In genomic region chr5:90528704-90529233, GRCh38 we compare ENCODE assay signal across 8 cellular contexts. TPM values are rescaled to one million over a fixed set of nuclear protein-coding genes. Genes with fewer than 3 reads are reported as not detected.
A peak's percentile ranks its signal among the peaks of the same experiment; 100 is the strongest.
DNase-seq lines count a peak whose midpoint lies in the region; ATAC-seq and TF ChIP-seq lines count a peak whose summit lies in the region.

No MANE protein-coding gene starts in this region.

- no peak overlapping the region for H2BK5ac ChIP-seq in mesendoderm (ENCODE audit: low read length)

- no CpG with 5 or more reads among the region's 17 CpGs for whole genome bisulfite sequencing in mesendoderm (ENCODE audit: extremely low coverage, insufficient coverage, low lambda C conversion rate)
- WGBS in upper lobe of left lung, 2 donors: 1 to 3% methylated on average over 16 to 17 of the region's 17 CpGs

- no peak overlapping the region for H2AK5ac ChIP-seq in mesendoderm (ENCODE audit: low read length)

- DNase-seq in NCI-H2227 (lab: John Stamatoyannopoulos, UW; ENCODE audit: unreplicated experiment) (peak; percentile 30), NCI-H2227 treated with DMSO at 0.1 percent for 48 hours (lab: John Stamatoyannopoulos, UW) (no peak), SJSA1 (ENCODE audit: low read depth in 1 of 2, low spot score in 2 of 2) (peak in 1 of 2 experiments; percentile 35), coronary artery (ENCODE audit: low spot score) (no peak), mesendoderm (peak; percentile 51), upper lobe of left lung (no peak), NCI-H1048 (lab: John Stamatoyannopoulos, UW) (no peak)

- H3K9me3 ChIP-seq in SJSA1 (replicated peaks) (no peaks in the 10 kb centered on the region), upper lobe of left lung (no peaks in the 10 kb centered on the region)

- H3K4ac ChIP-seq in mesendoderm (ENCODE audit: low read depth, low read length): peak overlapping the region; percentile 73

- TF ChIP-seq EP300 in upper lobe of left lung (IDR thresholded peaks at IDR 0.05): no peak

- no peak for TF ChIP-seq POLR2A in upper lobe of left lung (IDR thresholded peaks at IDR 0.05)

- no peak overlapping the region for H4K8ac ChIP-seq in mesendoderm (ENCODE audit: low read depth, low read length)

- H3K27me3 ChIP-seq in SJSA1 (replicated peaks) (no peaks in the 10 kb centered on the region), mesendoderm (ENCODE audit: insufficient read depth, low read length, poor library complexity) (no peaks in the 10 kb centered on the region), upper lobe of left lung (no peaks in the 10 kb centered on the region)

- H2BK120ac ChIP-seq in mesendoderm (ENCODE audit: low read depth, low read length): no peak overlapping the region

- H4K5ac ChIP-seq in mesendoderm (ENCODE audit: low read length): no peak overlapping the region

- H3K79me1 ChIP-seq in mesendoderm (ENCODE audit: low read length): no peaks in the 10 kb centered on the region

- ATAC-seq in HG02642 (IDR thresholded peaks at IDR 0.05; ENCODE audit: poor library complexity, unreplicated experiment) (peak; percentile 1), upper lobe of left lung (ENCODE audit: low FRiP score in 2 of 2) (peak in 1 of 2 donors; percentile 12)

- H3K4me1 ChIP-seq in SJSA1 (replicated peaks): peaks cover 25% of the 10 kb centered on the region
- no peaks in the 10 kb centered on the region for H3K4me1 ChIP-seq in mesendoderm (ENCODE audit: control insufficient read depth, low read depth, low read length)
- peaks cover 15 to 31% (median 22%) of the 10 kb centered on the region in 4 donors for H3K4me1 ChIP-seq in upper lobe of left lung

- peak overlapping the region; percentile 95 for H3K56ac ChIP-seq in mesendoderm (ENCODE audit: low read length)

- TF ChIP-seq CTCF in coronary artery (IDR thresholded peaks at IDR 0.05): no peak
- TF ChIP-seq CTCF in upper lobe of left lung (IDR thresholded peaks at IDR 0.05): no peak

- peaks cover 7% of the 10 kb centered on the region for H3K79me2 ChIP-seq in mesendoderm (ENCODE audit: control insufficient read depth, insufficient read depth, low read length)

- peak overlapping the region; percentile 83 for H3K4me3 ChIP-seq in SJSA1
- peak overlapping the region; percentile 97 for H3K4me3 ChIP-seq in coronary artery
- peak overlapping the region; percentile 41 for H3K4me3 ChIP-seq in mesendoderm (ENCODE audit: low read length)
- H3K4me3 ChIP-seq in upper lobe of left lung: peak overlapping the region; percentile 78 to 92 (median 87)

- no peak overlapping the region for H3K18ac ChIP-seq in mesendoderm (ENCODE audit: low read length)

- no peak overlapping the region for H3K23ac ChIP-seq in mesendoderm (ENCODE audit: low read length)

- H3K4me2 ChIP-seq in mesendoderm (ENCODE audit: low read length): peak overlapping the region; percentile 45

- H2BK15ac ChIP-seq in mesendoderm (replicated peaks; ENCODE audit: low read depth): no peak overlapping the region

- peaks cover 31% of the 10 kb centered on the region for H3K36me3 ChIP-seq in SJSA1
- H3K36me3 ChIP-seq in mesendoderm (ENCODE audit: control insufficient read depth, insufficient read depth, low read length): no peaks in the 10 kb centered on the region
- peaks cover 0 to 20% (median 4%) of the 10 kb centered on the region in 4 donors for H3K36me3 ChIP-seq in upper lobe of left lung

- H3K27ac ChIP-seq in SJSA1: peak overlapping the region; percentile 84
- peak overlapping the region; percentile 96 to 98 for H3K27ac ChIP-seq in coronary artery
- no peak overlapping the region for H3K27ac ChIP-seq in mesendoderm (ENCODE audit: low read depth, low read length)
- H3K27ac ChIP-seq in upper lobe of left lung: peak overlapping the region; percentile 89 to 98 (median 96)

- H3K9ac ChIP-seq in mesendoderm (ENCODE audit: low read length): peak overlapping the region; percentile 89

RNA-seq across cellular contexts. Expression of gene LYSMD3, which starts 0.6 kb away (rescaled TPM):
- 12.2 and 20.0 TPM in 2 replicates for total RNA-seq in SJSA1 (2014; rRNA removed; shearing (Covaris generic))
- 9.7 TPM for polyA plus RNA-seq in mesendoderm (2013, experiment 1 of 2)
- 9.6 TPM for polyA plus RNA-seq in mesendoderm (2013, experiment 2 of 2)
- 10 to 100 TPM in 4 of 6 donors, 1 to 10 TPM in 2; 4.2 to 37.5 (median 18.9) TPM for total RNA-seq in upper lobe of left lung

RNA-seq across cellular contexts. Expression of gene ADGRV1, which starts 29.8 kb away (rescaled TPM):
- total RNA-seq in SJSA1 (2014; rRNA removed; shearing (Covaris generic)): 0.13 TPM in 1 of 2 replicates, not detected in the other
- polyA plus RNA-seq in mesendoderm (2013, experiment 1 of 2): 10.4 TPM
- polyA plus RNA-seq in mesendoderm (2013, experiment 2 of 2): 9.9 TPM
- 100 to 1,000 TPM in 2 of 6 donors, 10 to 100 TPM in 4; 22.3 to 129 (median 60.4) TPM for total RNA-seq in upper lobe of left lung

RNA-seq across cellular contexts. Expression of gene POLR3G, which starts 54.1 kb away (rescaled TPM):
- 2.5 and 5.0 TPM in 2 replicates for total RNA-seq in SJSA1 (2014; rRNA removed; shearing (Covaris generic))
- 113 TPM for polyA plus RNA-seq in mesendoderm (2013, experiment 1 of 2)
- polyA plus RNA-seq in mesendoderm (2013, experiment 2 of 2): 122 TPM
- 1 to 10 TPM in 4 of 6 donors, under 1 TPM in 1, not detected in 1; 0.33 to 2.5 (median 1.9) TPM for total RNA-seq in upper lobe of left lung

RNA-seq across cellular contexts. Expression of gene MBLAC2, which starts 54.2 kb away (rescaled TPM):
- 3.1 and 3.3 TPM in 2 replicates for total RNA-seq in SJSA1 (2014; rRNA removed; shearing (Covaris generic))
- polyA plus RNA-seq in mesendoderm (2013, experiment 1 of 2): 3.5 TPM
- polyA plus RNA-seq in mesendoderm (2013, experiment 2 of 2): 3.6 TPM
- 1 to 10 TPM; 1.8 to 6.6 (median 5.0) TPM for total RNA-seq in upper lobe of left lung

Comparison
In these comparisons a context has a peak if more than half of its experiments do, and no peak if none do; other contexts are left out.
1. DNase-seq: peak in NCI-H2227 (single experiment) and mesendoderm (single experiment); none in NCI-H2227 treated with DMSO at 0.1 percent for 48 hours (single experiment), coronary artery (single experiment), upper lobe of left lung (0 of 2) and NCI-H1048 (single experiment).
2. H3K4me3 ChIP-seq: peak in every context shown above with its lines; median percentile 97 in coronary artery; 87 in upper lobe of left lung; 83 in SJSA1; 41 in mesendoderm.
3. RNA of gene ADGRV1, which starts 29.8 kb away (total RNA-seq): 22.3 to 129 TPM in upper lobe of left lung; 0.13 TPM in SJSA1; every median in the first group is over 10 times any median in the second.